ENCODE assay signal across 25 cellular contexts in genomic region chr20:41437836-41438235, GRCh38.
DNase-seq lines count a peak whose midpoint lies in the region; ATAC-seq and TF ChIP-seq lines count a peak whose summit lies in the region.
"Had no signal": no experiment of that assay in that cellular context is flagged by ENCODE, and none has a peak within 500 bp of the region (broad histone marks: within the 10 kb centered on the region; RNA-seq: fewer than 3 reads in every experiment).

No MANE protein-coding gene starts in this region.

- TF ChIP-seq CTCF in CD8-positive, alpha-beta T cell (IDR thresholded peaks at IDR 0.05) = no peak

- no peak overlapping the region for H3K4me3 Mint-ChIP-seq in CD8-positive, alpha-beta T cell
- H3K4me3 Mint-ChIP-seq in activated T-helper 17 cell treated with anti-CD3 and anti-CD28 coated beads, Interleukin-2, amount 50 U/mL, for 72 hours = no peak overlapping the region
- H3K4me3 Mint-ChIP-seq: nephron progenitor cell, WTC11 had no signal

- peak overlapping the region; percentile 55 for H3K27ac Mint-ChIP-seq in CD8-positive, alpha-beta T cell
- peak overlapping the region; percentile 1 for H3K27ac Mint-ChIP-seq in activated T-helper 17 cell treated with anti-CD3 and anti-CD28 coated beads, Interleukin-2, amount 50 U/mL, for 72 hours
- H3K27ac Mint-ChIP-seq: nephron progenitor cell, WTC11 had no signal

- POLR2A ChIA-PET in CD8-positive, alpha-beta T cell (lab: Charles Lee) = no interaction called here

- H3K9ac ChIP-seq in BLaER1 treated with 17β-estradiol and CSF1 and Interleukin-3, amounts not matched to agents 10 nM and 100 nM = 0 out of 22 replicates have a peak overlapping the region, but pooled peaks of 1 of the 11 experiments have one; percentile 12
- H3K9ac ChIP-seq: parathyroid adenoma had no signal

- no peak for ATAC-seq in CD8-positive, alpha-beta T cell
- peak; percentile 18 for ATAC-seq in activated T-helper 17 cell treated with anti-CD3 and anti-CD28 coated beads, Interleukin-2, amount 50 U/mL, for 72 hours (replicated peaks)
- ATAC-seq: Panc1, WTC11 had no signal

- peak overlapping the region in 1 of 10 experiments; percentile 17; a peak in 1 of 20 replicates for H3K4me3 ChIP-seq in BLaER1 treated with 17β-estradiol and CSF1 and Interleukin-3, amounts not matched to agents 10 nM and 100 nM
- H3K4me3 ChIP-seq in CD8-positive, alpha-beta T cell (ENCODE audit: low read depth, low read length) = no peak overlapping the region
- H3K4me3 ChIP-seq: HAP-1, SJCRH30, transverse colon had no signal

- H3K27me3 Mint-ChIP-seq in CD8-positive, alpha-beta T cell (ENCODE audit: low read depth) = no peaks in the 10 kb centered on the region
- no peaks in the 10 kb centered on the region for H3K27me3 Mint-ChIP-seq in activated T-helper 17 cell treated with anti-CD3 and anti-CD28 coated beads, Interleukin-2, amount 50 U/mL, for 72 hours

- H3K9me3 Mint-ChIP-seq in CD8-positive, alpha-beta T cell = no peaks in the 10 kb centered on the region
- no peaks in the 10 kb centered on the region for H3K9me3 Mint-ChIP-seq in activated T-helper 17 cell treated with anti-CD3 and anti-CD28 coated beads, Interleukin-2, amount 50 U/mL, for 72 hours
- H3K9me3 Mint-ChIP-seq: nephron progenitor cell, WTC11 had no signal

- peaks cover 88% of the 10 kb centered on the region for H3K36me3 Mint-ChIP-seq in CD8-positive, alpha-beta T cell
- H3K36me3 Mint-ChIP-seq in activated T-helper 17 cell treated with anti-CD3 and anti-CD28 coated beads, Interleukin-2, amount 50 U/mL, for 72 hours (ENCODE audit: low read depth) = peaks cover 62% of the 10 kb centered on the region

- peak overlapping the region in 9 of 11 experiments; percentile 6 to 83 (median 64); a peak in 17 of 22 replicates for H3K4me2 ChIP-seq in BLaER1 treated with 17β-estradiol and CSF1 and Interleukin-3, amounts not matched to agents 10 nM and 100 nM

- DNase-seq in CD8-positive, alpha-beta T cell = no peak
- DNase-seq in glomerular visceral epithelial cell (ENCODE audit: extremely low spot score) (peak; percentile 65), iPS-NIHi11 (ENCODE audit: low spot score) (no peak), HuH-7.5 (ENCODE audit: low spot score) (no peak), G401 (ENCODE audit: low spot score) (no peak)
- DNase-seq: AML-193; amygdala; Calu3; caudate nucleus; KG1; midbrain; NCI-H1105; NCI-H510A; nephron progenitor cell; NK-92 treated with Interleukin-12 subunit alpha and Interleukin-12 subunit beta, amount 100 ng/mL, for 24 hours; SJCRH30; stimulated activated naive CD4-positive, alpha-beta T cell treated with Interleukin-2 at 50 U/mL for 16 hours; transverse colon had no signal

- CTCF ChIA-PET in CD8-positive, alpha-beta T cell (lab: Charles Lee) = no interaction called here

- H3K27me3 ChIP-seq in BLaER1 treated with 17β-estradiol and CSF1 and Interleukin-3, amounts not matched to agents 10 nM and 100 nM = no peaks in the 10 kb centered on the region
- H3K27me3 ChIP-seq in CD8-positive, alpha-beta T cell (ENCODE audit: insufficient read depth, low read length) = no peaks in the 10 kb centered on the region
- H3K27me3 ChIP-seq: SJCRH30, transverse colon had no signal

- H3K4me1 Mint-ChIP-seq in CD8-positive, alpha-beta T cell (ENCODE audit: low read depth) = peaks cover 42% of the 10 kb centered on the region
- H3K4me1 Mint-ChIP-seq in activated T-helper 17 cell treated with anti-CD3 and anti-CD28 coated beads, Interleukin-2, amount 50 U/mL, for 72 hours = peaks cover 30% of the 10 kb centered on the region
- H3K4me1 Mint-ChIP-seq: nephron progenitor cell, WTC11 had no signal

- H3K9me3 ChIP-seq in BLaER1 treated with 17β-estradiol and CSF1 and Interleukin-3, amounts not matched to agents 10 nM and 100 nM (replicated peaks in 1 of 11) = peaks cover 0 to 24% (median 9%) of the 10 kb centered on the region in 11 experiments; a peak in 17 of 22 replicates
- H3K9me3 ChIP-seq in CD8-positive, alpha-beta T cell (ENCODE audit: low read length) = no peaks in the 10 kb centered on the region
- H3K9me3 ChIP-seq: HAP-1, SJCRH30, transverse colon had no signal

- intact Hi-C loops in CD8-positive, alpha-beta T cell (cut with DNase I, micrococcal nuclease) = loop anchor here in 1 of 2 experiments (10.0 kb wide), 1 partner anchor 47 kb away; no protein-coding TSS in a partner anchor

- in situ Hi-C loops in G401 (cut with HindIII; ENCODE audit: low sequenced_read_pairs) = no loop called here

- H3K27ac ChIP-seq in BLaER1 treated with 17β-estradiol and CSF1 and Interleukin-3, amounts not matched to agents 10 nM and 100 nM = peak overlapping the region in 7 of 11 experiments; percentile 36 to 71 (median 62); a peak in 13 of 22 replicates
- H3K27ac ChIP-seq in CD8-positive, alpha-beta T cell (ENCODE audit: low read depth, low read length) = no peak overlapping the region
- H3K27ac ChIP-seq: epithelial cell of prostate, parathyroid adenoma, SJCRH30, transverse colon had no signal

- peaks cover 73 to 98% (median 95%) of the 10 kb centered on the region in 11 experiments for H3K36me3 ChIP-seq in BLaER1 treated with 17β-estradiol and CSF1 and Interleukin-3, amounts not matched to agents 10 nM and 100 nM
- H3K36me3 ChIP-seq in CD8-positive, alpha-beta T cell (ENCODE audit: insufficient read depth, low read length) = peaks cover 18% of the 10 kb centered on the region

- peaks cover 10 to 49% (median 30%) of the 10 kb centered on the region in 10 experiments for H3K4me1 ChIP-seq in BLaER1 treated with 17β-estradiol and CSF1 and Interleukin-3, amounts not matched to agents 10 nM and 100 nM
- peaks cover 21% of the 10 kb centered on the region for H3K4me1 ChIP-seq in CD8-positive, alpha-beta T cell (ENCODE audit: insufficient read depth, low read length)
- H3K4me1 ChIP-seq: HAP-1, parathyroid adenoma, SJCRH30, transverse colon had no signal

- H4K20me1 ChIP-seq in BLaER1 treated with 17β-estradiol and CSF1 and Interleukin-3, amounts not matched to agents 10 nM and 100 nM = no peaks in the 10 kb centered on the region; a peak in 1 of 22 replicates
